ENCODE assay signal across 21 cellular contexts in the genomic region with DNA sequence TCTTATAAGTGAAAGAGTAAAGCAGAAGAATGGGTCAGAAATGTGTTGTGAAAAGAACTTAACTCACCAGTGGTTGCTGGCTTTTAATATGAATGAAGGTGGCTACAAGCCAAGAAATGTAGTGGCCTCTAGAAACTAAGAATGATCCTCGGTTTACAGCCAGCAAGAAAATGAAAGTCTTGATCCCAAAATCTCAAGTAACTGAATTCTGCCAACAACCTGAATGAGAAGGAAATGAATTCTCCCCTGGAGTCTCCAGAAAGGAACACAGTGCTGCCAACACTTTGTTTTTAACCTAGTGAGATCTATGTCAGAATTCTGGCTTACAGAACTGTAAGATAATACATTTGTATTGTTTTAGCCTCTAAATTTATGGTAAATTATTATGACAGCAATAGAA.
DNase-seq lines count a peak whose midpoint lies in the region; ATAC-seq lines count a peak whose summit lies in the region.
"Had no signal": no experiment of that assay in that cellular context is flagged by ENCODE, and none has a peak within 500 bp of the region (broad histone marks: within the 10 kb centered on the region; RNA-seq: fewer than 3 reads in every experiment).

No MANE protein-coding gene starts in this region.

- peaks cover 13% of the 10 kb centered on the region for H3K4me1 ChIP-seq in adipocyte (ENCODE audit: control insufficient read depth, insufficient read depth, low read length)
- H3K4me1 ChIP-seq: A549; BE2C; BLaER1 treated with 17β-estradiol and CSF1 and Interleukin-3, amounts not matched to agents 10 nM and 100 nM had no signal

- no peak overlapping the region for H3K9ac ChIP-seq in adipocyte (ENCODE audit: low read length)
- H3K9ac ChIP-seq: BLaER1 treated with 17β-estradiol and CSF1 and Interleukin-3, amounts not matched to agents 10 nM and 100 nM; GM23248 had no signal

- DNase-seq in adipocyte (ENCODE audit: low read depth) (no peak), astrocyte of the hippocampus (ENCODE audit: low read depth, low spot score) (peak; percentile 30), globus pallidus (ENCODE audit: low spot score) (peak; percentile 5), A172 (ENCODE audit: low spot score) (no peak)
- DNase-seq in activated naive CD4-positive, alpha-beta T cell (lab: John Stamatoyannopoulos, UW) = no peak
- DNase-seq: ACHN; AML-193; BE2C; CD4-positive, alpha-beta T cell; CD8-positive, alpha-beta memory T cell; DMS 273 treated with DMSO at 0.1 percent for 48 hours; DMS79; EL; GDM1; GM23248; H7; HCEC 1CT had no signal

- no peaks in the 10 kb centered on the region for H3K27me3 ChIP-seq in adipocyte (replicated peaks; ENCODE audit: control insufficient read depth, insufficient read depth, low read length)
- H3K27me3 ChIP-seq: BE2C; BLaER1 treated with 17β-estradiol and CSF1 and Interleukin-3, amounts not matched to agents 10 nM and 100 nM had no signal

- H3K9me3 ChIP-seq in adipocyte (ENCODE audit: control insufficient read depth, low read length) = peaks cover 17% of the 10 kb centered on the region
- H3K9me3 ChIP-seq: A549, BE2C had no signal

- no peaks in the 10 kb centered on the region for H3K36me3 ChIP-seq in adipocyte (ENCODE audit: control insufficient read depth, insufficient read depth, low read length, severe bottlenecking)
- H3K36me3 ChIP-seq: BE2C; BLaER1 treated with 17β-estradiol and CSF1 and Interleukin-3, amounts not matched to agents 10 nM and 100 nM had no signal

- peak overlapping the region; percentile 7 for H3K4me3 ChIP-seq in adipocyte (ENCODE audit: low read length)
- H3K4me3 ChIP-seq: A549; BLaER1 treated with 17β-estradiol and CSF1 and Interleukin-3, amounts not matched to agents 10 nM and 100 nM; GM12878; GM23248 had no signal

- no peak for ATAC-seq in HG03439 (IDR thresholded peaks at IDR 0.05; ENCODE audit: unreplicated experiment)
- ATAC-seq: A549, GM12878 had no signal

Comparison
In these comparisons a context has a peak if more than half of its experiments do, and no peak if none do; other contexts are left out.
1. DNase-seq: peak in astrocyte of the hippocampus (single experiment) and globus pallidus (single experiment); none in adipocyte (single experiment), A172 (single experiment) and activated naive CD4-positive, alpha-beta T cell (0 of 4).